In genomic region chr15:66387176-66388056, GRCh38 we compare ENCODE assay signal across 1 cellular context.
TF ChIP-seq lines count a peak whose summit lies in the region.

No MANE protein-coding gene starts in this region.

TF ChIP-seq in GM23338, 12 proteins besides CTCF, POLR2A, EP300 and RAD21 (continued from another document):
- no peak for TF ChIP-seq REST (IDR thresholded peaks at IDR 0.05; ENCODE audit: unreplicated experiment)
